8 cellular contexts compared by ENCODE assay signal in genomic region chr1:204213668-204214662, GRCh38. TPM values are rescaled to one million over a fixed set of nuclear protein-coding genes. Genes with fewer than 3 reads are reported as not detected.
A peak's percentile ranks its signal among the peaks of the same experiment; 100 is the strongest.
DNase-seq lines count a peak whose midpoint lies in the region; ATAC-seq and TF ChIP-seq lines count a peak whose summit lies in the region.

TSS of gene GOLT1A (minus strand) at chr1:204213988. CDS start at chr1:204213906, 82 bp downstream.

- no peaks in the 10 kb centered on the region for H3K9me3 ChIP-seq in transverse colon

- H3K36me3 ChIP-seq in GM06990 (ENCODE audit: control insufficient read depth, insufficient read depth, low read length) (no peaks in the 10 kb centered on the region), transverse colon (no peaks in the 10 kb centered on the region)

- TF ChIP-seq CTCF in GM06990 (IDR thresholded peaks at IDR 0.05; ENCODE audit: insufficient read depth, low read length, poor library complexity, severe bottlenecking): peak; percentile 30
- TF ChIP-seq CTCF in foreskin keratinocyte (conservative IDR thresholded peaks at IDR 0.05): peak; percentile 91
- peak; percentile 59 for TF ChIP-seq CTCF in nephron progenitor cell (IDR thresholded peaks at IDR 0.05)
- peak; percentile 38 to 57 (median 42) for TF ChIP-seq CTCF in transverse colon (IDR thresholded peaks at IDR 0.05)

- peak within 1 kb of the TSS; percentile 72 for H3K4me3 Mint-ChIP-seq in nephron progenitor cell

- peaks cover 25% of the 10 kb centered on the region for H3K27me3 Mint-ChIP-seq in nephron progenitor cell (ENCODE audit: low read depth, poor library complexity)

- no peaks in the 10 kb centered on the region for H3K36me3 Mint-ChIP-seq in nephron progenitor cell (ENCODE audit: low read depth)

- H3K4me3 ChIP-seq in GM06990 (replicated peaks; ENCODE audit: low read depth, low read length) (no peak within 1 kb of the TSS), transverse colon (peak within 1 kb of the TSS in 1 of 4 donors; percentile 8)

- no peak within 1 kb of the TSS for H3K27ac ChIP-seq in foreskin keratinocyte
- H3K27ac ChIP-seq in transverse colon: peak within 1 kb of the TSS in 2 of 4 donors; percentile 20 to 56

- ATAC-seq in HG03064 (IDR thresholded peaks at IDR 0.05; ENCODE audit: low read depth, unreplicated experiment) (peak; percentile 71), foreskin keratinocyte (peak; percentile 86), GM21717 (IDR thresholded peaks at IDR 0.05; ENCODE audit: unreplicated experiment) (no peak)

- H3K27ac Mint-ChIP-seq in nephron progenitor cell: no peak within 1 kb of the TSS

- H3K27me3 ChIP-seq in GM06990 (replicated peaks; ENCODE audit: control insufficient read depth, insufficient read depth, low read length): no peaks in the 10 kb centered on the region; the same call in none of the 2 replicates
- no peaks in the 10 kb centered on the region for H3K27me3 ChIP-seq in foreskin keratinocyte
- H3K27me3 ChIP-seq in transverse colon: no peaks in the 10 kb centered on the region

- no peaks in the 10 kb centered on the region for H3K9me3 Mint-ChIP-seq in nephron progenitor cell

- WGBS in transverse colon (ENCODE audit: low coverage in 1 of 2), 2 donors: 26 to 80% methylated on average over 1 to 38 of the region's 41 CpGs

- no peak for TF ChIP-seq EP300 in transverse colon (IDR thresholded peaks at IDR 0.05; ENCODE audit: low read depth)

- DNase-seq in GM06990 (ENCODE audit: extremely low read depth, insufficient read length) (peak; percentile 33), NOMO-1 treated with dmso at 0.1 percent for 144 hours (lab: John Stamatoyannopoulos, UW; ENCODE audit: unreplicated experiment) (peak; percentile 15), foreskin keratinocyte (peak; percentile 61 to 73), nephron progenitor cell (peak; percentile 73), transverse colon (peak; percentile 90)
- peak; percentile 74 for DNase-seq in activated effector memory CD4-positive, alpha-beta T cell treated with anti-CD3 and anti-CD28 coated beads, Interleukin-2, amount 50 U/mL, for 16 hours

- TF ChIP-seq POLR2A in transverse colon (IDR thresholded peaks at IDR 0.05): no peak

- intact Hi-C loops in transverse colon (cut with DNase I; ENCODE audit: low total_unique reads): no loop called here

- in situ Hi-C loops in transverse colon (cut with MboI; ENCODE audit: low pct_ligation_motif_present in 1 of 4, low pct_unique_long_range_greater_than_20kb in 1 of 4, low sequenced_read_pairs in 3 of 4): no loop called here

- no peaks in the 10 kb centered on the region for H3K4me1 ChIP-seq in foreskin keratinocyte
- peaks cover 0 to 13% (median 7%) of the 10 kb centered on the region in 4 donors for H3K4me1 ChIP-seq in transverse colon

- peaks cover 6% of the 10 kb centered on the region for H3K4me1 Mint-ChIP-seq in nephron progenitor cell

RNA-seq across cellular contexts. Expression of gene GOLT1A, which starts in this region (rescaled TPM):
- 0.53 and 0.85 TPM in 2 replicates for total RNA-seq in foreskin keratinocyte
- polyA plus RNA-seq in foreskin keratinocyte: 0.60 and 0.67 TPM in 2 replicates
- total RNA-seq in transverse colon: 10 to 100 TPM in 1 of 4 donors, 1 to 10 TPM in 1, not detected in 2; 9.7 to 13.8 TPM

Comparison
In these comparisons a context has a peak if more than half of its experiments do, and no peak if none do; other contexts are left out.
1. Peak in DNase-seq and ATAC-seq in foreskin keratinocyte; RNA of the gene not detected or under 1 TPM.
2. DNase-seq: peak in every context shown above with its lines; median percentile 90 in transverse colon; 74 in activated effector memory CD4-positive, alpha-beta T cell treated with anti-CD3 and anti-CD28 coated beads, Interleukin-2, amount 50 U/mL, for 16 hours; 73 in nephron progenitor cell; 67 in foreskin keratinocyte; 33 in GM06990; 15 in NOMO-1 treated with dmso at 0.1 percent for 144 hours.
3. CTCF ChIP-seq: peak in every context shown above with its lines; median percentile 91 in foreskin keratinocyte; 59 in nephron progenitor cell; 42 in transverse colon; 30 in GM06990.